In genomic region chr12:43288666-43289065, GRCh38 we compare ENCODE assay signal across 30 cellular contexts.
A peak's percentile ranks its signal among the peaks of the same experiment; 100 is the strongest.
DNase-seq lines count a peak whose midpoint lies in the region; ATAC-seq, FAIRE-seq and TF ChIP-seq lines count a peak whose summit lies in the region.
"Had no signal": no experiment of that assay in that cellular context is flagged by ENCODE, and none has a peak within 500 bp of the region (broad histone marks: within the 10 kb centered on the region; RNA-seq: fewer than 3 reads in every experiment).

No MANE protein-coding gene starts in this region.

- dilution Hi-C loops in endothelial cell of umbilical vein (cut with MboI; ENCODE audit: extremely low pct_ligation_motif_present, low sequenced_read_pairs), result loop anchor here (10.0 to 25.0 kb wide), 2 partner anchors 501 to 704 kb away; partner anchors contain the start of gene PRICKLE1

- no peak for FAIRE-seq in endothelial cell of umbilical vein (lab: Jason Lieb, UNC)
- FAIRE-seq: G401.6, GM18507, HepG2 had no signal

- H3K9ac ChIP-seq in GM23248 (no peak overlapping the region), endothelial cell of umbilical vein (replicated peaks; ENCODE audit: extremely low read depth, insufficient read depth, low read length) (no peak overlapping the region), neural progenitor cell (no peak overlapping the region)

- H3K27me3 Mint-ChIP-seq in neural progenitor cell (ENCODE audit: insufficient read depth, low read depth), result peaks cover 2% of the 10 kb centered on the region
- no peaks in the 10 kb centered on the region for H3K27me3 Mint-ChIP-seq in stimulated activated naive CD8-positive, alpha-beta T cell treated with anti-CD3 and anti-CD28 coated beads, Interleukin-15, amount 100 ng/mL, for 72 hours
- H3K27me3 Mint-ChIP-seq: activated CD4-positive, alpha-beta memory T cell treated with anti-CD3 and anti-CD28 coated beads, Interleukin-2, amount 10 ng/mL, durations not matched to agents 7 days and 5 days; activated naive CD4-positive, alpha-beta T cell treated with anti-CD3 and anti-CD28 coated beads, Interleukin-2, amount 50 U/mL, for 24 hours; effector memory CD8-positive, alpha-beta T cell; stimulated activated naive CD8-positive, alpha-beta T cell treated with anti-CD3 and anti-CD28 coated beads, Interleukin-15, Interleukin-2, amounts not matched to agents 100 ng/mL and 50 ng/mL, for 24 hours had no signal

- H3F3A ChIP-seq in GM23248 (ENCODE audit: insufficient read depth) (peaks cover 75% of the 10 kb centered on the region), neural progenitor cell (ENCODE audit: low read depth) (peaks cover 3% of the 10 kb centered on the region)

- H3K79me2 ChIP-seq in GM23248 (ENCODE audit: insufficient read depth) (no peaks in the 10 kb centered on the region), endothelial cell of umbilical vein (ENCODE audit: control insufficient read depth, insufficient read depth, low read length) (no peaks in the 10 kb centered on the region), neural progenitor cell (ENCODE audit: low read depth) (no peaks in the 10 kb centered on the region)

- H3K9me3 ChIP-seq in GM23248 (ENCODE audit: low read depth) (no peaks in the 10 kb centered on the region), endothelial cell of umbilical vein (replicated peaks; ENCODE audit: control insufficient read depth, insufficient read depth, low read length) (no peaks in the 10 kb centered on the region), neural progenitor cell (ENCODE audit: low read depth) (no peaks in the 10 kb centered on the region)
- H3K9me3 ChIP-seq: thyroid gland had no signal

- H4K20me1 ChIP-seq in GM23248 (ENCODE audit: insufficient read depth) (no peaks in the 10 kb centered on the region), endothelial cell of umbilical vein (replicated peaks; ENCODE audit: control insufficient read depth, extremely low read depth, insufficient read depth, low read length) (no peaks in the 10 kb centered on the region), neural progenitor cell (ENCODE audit: low read depth) (no peaks in the 10 kb centered on the region)

- H2AFZ ChIP-seq in GM23248 (peak overlapping the region; percentile 62), endothelial cell of umbilical vein (ENCODE audit: low read depth, low read length) (peak overlapping the region; percentile 79), neural progenitor cell (replicated peaks) (no peak overlapping the region)

- no peaks in the 10 kb centered on the region for H3K9me3 Mint-ChIP-seq in neural progenitor cell
- H3K9me3 Mint-ChIP-seq in stimulated activated naive CD8-positive, alpha-beta T cell treated with anti-CD3 and anti-CD28 coated beads, Interleukin-15, amount 100 ng/mL, for 72 hours, result no peaks in the 10 kb centered on the region
- H3K9me3 Mint-ChIP-seq: activated CD4-positive, alpha-beta memory T cell treated with anti-CD3 and anti-CD28 coated beads, Interleukin-2, amount 10 ng/mL, durations not matched to agents 7 days and 5 days; activated naive CD4-positive, alpha-beta T cell treated with anti-CD3 and anti-CD28 coated beads, Interleukin-2, amount 50 U/mL, for 24 hours; activated T-helper 2 cell treated with anti-CD3 and anti-CD28 coated beads, Interferon-gamma antibody, Interleukin-2, Interleukin-4, amounts not matched to agents 10 μg/mL and 5 μg/mL and 100 μg/mL, durations not matched to agents 14 hours and 24 hours and 36 hours; naive B cell; stimulated activated naive CD8-positive, alpha-beta T cell treated with anti-CD3 and anti-CD28 coated beads, Interleukin-15, Interleukin-2, amounts not matched to agents 100 ng/mL and 50 ng/mL, for 24 hours had no signal

- no peak for TF ChIP-seq CTCF in endothelial cell of umbilical vein (IDR thresholded peaks at IDR 0.05; ENCODE audit: extremely low read depth in 1 of 2, insufficient read depth in 1 of 2, low read depth in 1 of 2, low read length in 2 of 2)
- TF ChIP-seq CTCF in neural progenitor cell (IDR thresholded peaks at IDR 0.05), result no peak

- H3K4me2 ChIP-seq in GM23248 (ENCODE audit: unreplicated experiment) (no peak overlapping the region), endothelial cell of umbilical vein (ENCODE audit: insufficient read depth, low read length) (peak overlapping the region; percentile 7), neural progenitor cell (no peak overlapping the region)

- H3K36me3 ChIP-seq in GM23248 (ENCODE audit: low read depth) (no peaks in the 10 kb centered on the region), endothelial cell of umbilical vein (ENCODE audit: control insufficient read depth in 2 of 2, extremely low read depth in 1 of 2, insufficient read depth in 2 of 2, low read length in 2 of 2) (no peaks in the 10 kb centered on the region), neural progenitor cell (no peaks in the 10 kb centered on the region)
- H3K36me3 ChIP-seq: thyroid gland had no signal

- no peaks in the 10 kb centered on the region for H3K27me3 ChIP-seq in GM23248 (replicated peaks; ENCODE audit: insufficient read depth)
- H3K27me3 ChIP-seq in endothelial cell of umbilical vein (ENCODE audit: control insufficient read depth in 2 of 2, insufficient read depth in 2 of 2, low read length in 2 of 2), result no peaks in the 10 kb centered on the region
- no peaks in the 10 kb centered on the region for H3K27me3 ChIP-seq in neural progenitor cell
- H3K27me3 ChIP-seq: foreskin keratinocyte, thyroid gland had no signal

- no peak for ATAC-seq in stimulated activated naive CD8-positive, alpha-beta T cell treated with anti-CD3 and anti-CD28 coated beads, Interleukin-15, amount 100 ng/mL, for 72 hours
- ATAC-seq in HG03045 (IDR thresholded peaks at IDR 0.05; ENCODE audit: unreplicated experiment) (no peak), GM19035 (IDR thresholded peaks at IDR 0.05; ENCODE audit: unreplicated experiment) (no peak)
- ATAC-seq: effector memory CD8-positive, alpha-beta T cell; HCT116; left lobe of liver had no signal

- CTCF ChIA-PET in endothelial cell of umbilical vein (lab: Charles Lee), result interaction anchor here (1.5 to 6.6 kb wide), 3 partner anchors 11 to 807 kb away, joined by 4 to 47 read pairs (median 10); no protein-coding TSS in a partner anchor

- intact Hi-C loops in endothelial cell of umbilical vein (cut with micrococcal nuclease), result loop anchor here (10.0 kb wide), 1 partner anchor 1264 kb away; no protein-coding TSS in a partner anchor

- TF ChIP-seq POLR2A in endothelial cell of umbilical vein (IDR thresholded peaks at IDR 0.05; ENCODE audit: low read depth, low read length), result no peak

- POLR2A ChIA-PET in endothelial cell of umbilical vein (lab: Charles Lee), result no interaction called here

- H3K36me3 Mint-ChIP-seq in neural progenitor cell, result no peaks in the 10 kb centered on the region
- H3K36me3 Mint-ChIP-seq: activated naive CD4-positive, alpha-beta T cell treated with anti-CD3 and anti-CD28 coated beads, Interleukin-2, amount 50 U/mL, for 24 hours; naive B cell had no signal

- H3K4me3 ChIP-seq in GM23248, result no peak overlapping the region
- H3K4me3 ChIP-seq in endothelial cell of umbilical vein (replicated peaks in 1 of 3; ENCODE audit: insufficient read depth in 1 of 3, low read depth in 1 of 3, low read length in 3 of 3), result no peak overlapping the region
- H3K4me3 ChIP-seq in neural progenitor cell, result no peak overlapping the region
- H3K4me3 ChIP-seq: skin epidermis, thyroid gland had no signal

- no peaks in the 10 kb centered on the region for H3K9me1 ChIP-seq in endothelial cell of umbilical vein (replicated peaks; ENCODE audit: control insufficient read depth, extremely low read depth, insufficient read depth, low read length)

- H3K4me3 Mint-ChIP-seq in neural progenitor cell, result no peak overlapping the region
- no peak overlapping the region for H3K4me3 Mint-ChIP-seq in stimulated activated naive CD8-positive, alpha-beta T cell treated with anti-CD3 and anti-CD28 coated beads, Interleukin-15, amount 100 ng/mL, for 72 hours
- H3K4me3 Mint-ChIP-seq: activated CD4-positive, alpha-beta memory T cell treated with anti-CD3 and anti-CD28 coated beads, Interleukin-2, amount 10 ng/mL, durations not matched to agents 7 days and 5 days; activated naive CD4-positive, alpha-beta T cell treated with anti-CD3 and anti-CD28 coated beads, Interleukin-2, amount 50 U/mL, for 24 hours; B cell; effector memory CD8-positive, alpha-beta T cell; naive B cell; stimulated activated naive CD8-positive, alpha-beta T cell treated with anti-CD3 and anti-CD28 coated beads, Interleukin-15, Interleukin-2, amounts not matched to agents 100 ng/mL and 50 ng/mL, for 24 hours had no signal

- BruUV-seq in endothelial cell of umbilical vein (replicated peaks; lab: Mats Ljungman, UMichigan), result TSS peak; percentile 20

- no peaks in the 10 kb centered on the region for H3K9me2 ChIP-seq in GM23248 (ENCODE audit: insufficient read depth)

- H3K27ac ChIP-seq in GM23248, result peak overlapping the region; percentile 17; the same call in 1 of the 2 replicates
- H3K27ac ChIP-seq in endothelial cell of umbilical vein (ENCODE audit: insufficient read depth, low read depth, low read length), result no peak overlapping the region
- no peak overlapping the region for H3K27ac ChIP-seq in neural progenitor cell
- H3K27ac ChIP-seq: foreskin keratinocyte, thyroid gland had no signal

- H3K4me1 ChIP-seq in GM23248 (ENCODE audit: insufficient read depth) (peaks cover 75% of the 10 kb centered on the region), endothelial cell of umbilical vein (ENCODE audit: control insufficient read depth, extremely low read depth, insufficient read depth, low read length) (peaks cover 67% of the 10 kb centered on the region), neural progenitor cell (peaks cover 30% of the 10 kb centered on the region)

- H3K27ac Mint-ChIP-seq in neural progenitor cell, result no peak overlapping the region
- H3K27ac Mint-ChIP-seq in stimulated activated naive CD8-positive, alpha-beta T cell treated with anti-CD3 and anti-CD28 coated beads, Interleukin-15, amount 100 ng/mL, for 72 hours, result no peak overlapping the region
- H3K27ac Mint-ChIP-seq: activated CD4-positive, alpha-beta memory T cell treated with anti-CD3 and anti-CD28 coated beads, Interleukin-2, amount 10 ng/mL, durations not matched to agents 7 days and 5 days; activated naive CD4-positive, alpha-beta T cell treated with anti-CD3 and anti-CD28 coated beads, Interleukin-2, amount 50 U/mL, for 24 hours; activated T-helper 2 cell treated with anti-CD3 and anti-CD28 coated beads, Interferon-gamma antibody, Interleukin-2, Interleukin-4, amounts not matched to agents 10 μg/mL and 5 μg/mL and 100 μg/mL, durations not matched to agents 14 hours and 24 hours and 36 hours; B cell; effector memory CD8-positive, alpha-beta T cell; naive B cell; stimulated activated naive CD8-positive, alpha-beta T cell treated with anti-CD3 and anti-CD28 coated beads, Interleukin-15, Interleukin-2, amounts not matched to agents 100 ng/mL and 50 ng/mL, for 24 hours had no signal

- 87 to 90% methylated on average over 8 of the region's 8 CpGs for WGBS in GM23248 (ENCODE audit: low coverage in 1 of 2, low lambda C conversion rate in 2 of 2, missing lambda C conversion rate in 2 of 2), 2 experiments

- H3K4me1 Mint-ChIP-seq in neural progenitor cell, result peaks cover 24% of the 10 kb centered on the region
- no peaks in the 10 kb centered on the region for H3K4me1 Mint-ChIP-seq in stimulated activated naive CD8-positive, alpha-beta T cell treated with anti-CD3 and anti-CD28 coated beads, Interleukin-15, amount 100 ng/mL, for 72 hours
- H3K4me1 Mint-ChIP-seq: activated CD4-positive, alpha-beta memory T cell treated with anti-CD3 and anti-CD28 coated beads, Interleukin-2, amount 10 ng/mL, durations not matched to agents 7 days and 5 days; activated naive CD4-positive, alpha-beta T cell treated with anti-CD3 and anti-CD28 coated beads, Interleukin-2, amount 50 U/mL, for 24 hours; B cell; naive B cell had no signal

- in situ Hi-C loops in GM23248 (cut with MboI), result loop anchor here (25.0 kb wide), 1 partner anchor 1151 kb away; the partner anchor contains the start of gene GXYLT1

- DNase-seq in GM23248 (no peak), NOMO-1 treated with dmso at 0.1 percent for 144 hours (lab: John Stamatoyannopoulos, UW; ENCODE audit: unreplicated experiment) (peak; percentile 22), endothelial cell of umbilical vein (ENCODE audit: low read depth, low spot score) (peak; percentile 55), neural progenitor cell (ENCODE audit: low spot score) (peak; percentile 55), DMS79 (lab: John Stamatoyannopoulos, UW) (no peak)
- DNase-seq in stimulated activated naive CD8-positive, alpha-beta T cell treated with anti-CD3 and anti-CD28 coated beads, Interleukin-15, amount 100 ng/mL, for 72 hours, result no peak
- DNase-seq: activated CD4-positive, alpha-beta memory T cell treated with anti-CD3 and anti-CD28 coated beads, Interleukin-2, amount 10 ng/mL, durations not matched to agents 7 days and 5 days; activated CD4-positive, alpha-beta T cell treated with anti-CD3 and anti-CD28 coated beads for 1 hour; aorta; cortex of kidney; DMS153; effector memory CD8-positive, alpha-beta T cell; naive B cell; NCI-H2029; NCI-H524 treated with DMSO at 0.1 percent for 48 hours; RPMI8226; thyroid gland had no signal

Comparison
In these comparisons a context has a peak if more than half of its experiments do, and no peak if none do; other contexts are left out.
1. DNase-seq: peak in NOMO-1 treated with dmso at 0.1 percent for 144 hours (single experiment), endothelial cell of umbilical vein (single experiment) and neural progenitor cell (single experiment); none in GM23248 (single experiment), stimulated activated naive CD8-positive, alpha-beta T cell treated with anti-CD3 and anti-CD28 coated beads, Interleukin-15, amount 100 ng/mL, for 72 hours (0 of 2) and DMS79 (single experiment).